11 cellular contexts compared by ENCODE assay signal in genomic region chr16:53893731-53894435, GRCh38.
DNase-seq lines count a peak whose midpoint lies in the region; ATAC-seq and TF ChIP-seq lines count a peak whose summit lies in the region.
"Had no signal": no experiment of that assay in that cellular context is flagged by ENCODE, and none has a peak within 500 bp of the region (broad histone marks: within the 10 kb centered on the region; RNA-seq: fewer than 3 reads in every experiment).

No MANE protein-coding gene starts in this region.

- no peaks in the 10 kb centered on the region for H3K9me3 ChIP-seq in PC-9 (ENCODE audit: insufficient read depth, low read depth)
- H3K9me3 ChIP-seq in smooth muscle cell (replicated peaks; ENCODE audit: low read depth), result no peaks in the 10 kb centered on the region
- H3K9me3 ChIP-seq in Peyer's patch, result no peaks in the 10 kb centered on the region

- BruUV-seq in PC-9 (replicated peaks; lab: Mats Ljungman, UMichigan), result no TSS peak

- no peak overlapping the region for H3K9ac ChIP-seq in smooth muscle cell (ENCODE audit: low read depth)
- H3K9ac ChIP-seq: parathyroid adenoma had no signal

- WGBS in smooth muscle cell (ENCODE audit: low lambda C conversion rate), result 73% methylated on average over 5 of the region's 5 CpGs

- peaks cover 18% of the 10 kb centered on the region for H3F3A ChIP-seq in PC-9 (ENCODE audit: insufficient read depth, low read depth)
- H3F3A ChIP-seq in smooth muscle cell (ENCODE audit: low read depth), result peaks cover 27% of the 10 kb centered on the region

- H3K27ac ChIP-seq in PC-9 (no peak overlapping the region), smooth muscle cell (ENCODE audit: low read depth) (peak overlapping the region; percentile 80), Peyer's patch (no peak overlapping the region)
- H3K27ac ChIP-seq: parathyroid adenoma had no signal

- H3K4me3 ChIP-seq in PC-9 (no peak overlapping the region), smooth muscle cell (no peak overlapping the region), Peyer's patch (no peak overlapping the region)

- POLR2A ChIA-PET in PC-9 (lab: Charles Lee; ENCODE audit: unreplicated experiment), result no interaction called here

- H3K9me2 ChIP-seq in PC-9 (ENCODE audit: insufficient read depth), result no peaks in the 10 kb centered on the region

- no peak overlapping the region for H2AFZ ChIP-seq in PC-9
- no peak overlapping the region for H2AFZ ChIP-seq in smooth muscle cell (ENCODE audit: low read depth)
- H2AFZ ChIP-seq: parathyroid adenoma had no signal

- TF ChIP-seq CTCF in PC-9 (conservative IDR thresholded peaks at IDR 0.05) (no peak), smooth muscle cell (IDR thresholded peaks at IDR 0.05; ENCODE audit: borderline replicate concordance, insufficient read depth, poor library complexity, severe bottlenecking) (no peak), Peyer's patch (IDR thresholded peaks at IDR 0.05) (no peak)

- H3K4me1 ChIP-seq in PC-9 (replicated peaks; ENCODE audit: insufficient read depth), result peaks cover 38% of the 10 kb centered on the region
- H3K4me1 ChIP-seq in smooth muscle cell (ENCODE audit: low read depth), result peaks cover 39% of the 10 kb centered on the region
- peaks cover 0 to 11% (median 0%) of the 10 kb centered on the region in 4 donors for H3K4me1 ChIP-seq in Peyer's patch

- no peak for TF ChIP-seq POLR2A in Peyer's patch (IDR thresholded peaks at IDR 0.05)

- no peaks in the 10 kb centered on the region for H4K20me1 ChIP-seq in PC-9 (ENCODE audit: insufficient read depth)
- no peaks in the 10 kb centered on the region for H4K20me1 ChIP-seq in smooth muscle cell (ENCODE audit: low read depth)

- peak overlapping the region; percentile 28 for H3K4me2 ChIP-seq in PC-9
- peak overlapping the region; percentile 34 for H3K4me2 ChIP-seq in smooth muscle cell

- intact Hi-C loops in PC-9 (cut with micrococcal nuclease; ENCODE audit: unreplicated experiment), result loop anchor here (2.0 to 10.0 kb wide), 4 partner anchors 51 to 1063 kb away; no protein-coding TSS in a partner anchor

- CTCF ChIA-PET in PC-9 (lab: Charles Lee), result no interaction called here

- H3K36me3 ChIP-seq in PC-9 (ENCODE audit: low read depth), result no peaks in the 10 kb centered on the region
- no peaks in the 10 kb centered on the region for H3K36me3 ChIP-seq in smooth muscle cell (ENCODE audit: low read depth)
- peaks cover 0 to 4% (median 0%) of the 10 kb centered on the region in 3 donors for H3K36me3 ChIP-seq in Peyer's patch

- H3K79me2 ChIP-seq in PC-9 (ENCODE audit: low read depth), result no peaks in the 10 kb centered on the region
- H3K79me2 ChIP-seq in smooth muscle cell (ENCODE audit: low read depth), result no peaks in the 10 kb centered on the region
- H3K79me2 ChIP-seq: parathyroid adenoma had no signal

- DNase-seq in DMS79 treated with DMSO at 0.1 percent for 48 hours (lab: John Stamatoyannopoulos, UW) (peak; percentile 3), DMS79 (lab: John Stamatoyannopoulos, UW) (no peak), PC-9 (peak in 1 of 2 experiments; percentile 56), fibroblast of peridontal ligament (ENCODE audit: extremely low read depth) (peak; percentile 78), smooth muscle cell (lab: John Stamatoyannopoulos, UW; ENCODE audit: unreplicated experiment) (no peak), NCI-H2227 treated with DMSO at 0.1 percent for 48 hours (lab: John Stamatoyannopoulos, UW) (no peak), Peyer's patch (no peak)
- DNase-seq: activated naive CD4-positive, alpha-beta T cell; NCI-H187 treated with DMSO at 0.1 percent for 48 hours had no signal

- no peak for ATAC-seq in GM21447 (IDR thresholded peaks at IDR 0.05; ENCODE audit: unreplicated experiment)

- H3K27me3 ChIP-seq in PC-9 (ENCODE audit: insufficient read depth, low read depth) (no peaks in the 10 kb centered on the region), smooth muscle cell (ENCODE audit: low read depth) (no peaks in the 10 kb centered on the region), Peyer's patch (no peaks in the 10 kb centered on the region)

Comparison
In these comparisons a context has a peak if more than half of its experiments do, and no peak if none do; other contexts are left out.
1. DNase-seq: peak in DMS79 treated with DMSO at 0.1 percent for 48 hours (single experiment) and fibroblast of peridontal ligament (single experiment); none in DMS79 (single experiment), smooth muscle cell (single experiment), NCI-H2227 treated with DMSO at 0.1 percent for 48 hours (single experiment) and Peyer's patch (0 of 3).